ENCODE assay signal across 8 cellular contexts in the genomic region with DNA sequence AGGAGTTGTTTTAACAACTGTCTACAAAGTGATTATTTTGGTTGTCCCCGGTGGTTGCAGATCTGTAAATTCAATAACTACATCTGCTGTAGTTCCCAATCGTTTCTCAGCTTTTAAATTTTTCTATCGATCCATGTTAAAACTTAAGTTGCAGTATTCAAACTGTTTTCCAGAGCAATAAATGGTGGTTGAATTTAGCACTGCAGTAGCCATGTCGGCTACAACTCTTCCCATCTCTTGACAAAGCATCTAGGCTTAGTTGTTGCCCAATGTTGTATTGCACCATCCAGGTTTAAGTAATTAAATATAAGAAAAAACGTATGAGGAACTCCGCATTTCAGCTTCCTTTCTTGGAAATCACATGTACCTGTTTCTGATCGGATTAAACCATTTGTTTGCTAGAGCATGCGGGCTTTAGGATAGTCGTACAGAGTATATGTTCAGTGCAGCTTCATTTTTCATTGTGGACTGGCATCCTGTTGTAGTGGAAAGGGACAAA. TPM values are rescaled to one million over a fixed set of nuclear protein-coding genes. Genes with fewer than 3 reads are reported as not detected.
DNase-seq lines count a peak whose midpoint lies in the region; ATAC-seq and TF ChIP-seq lines count a peak whose summit lies in the region.

No MANE protein-coding gene starts in this region.

- no TSS peak for BruUV-seq in A673 (replicated peaks; lab: Mats Ljungman, UMichigan)

- H3K27ac ChIP-seq in A673 (ENCODE audit: low read depth, low read length, poor library complexity, severe bottlenecking) (peak overlapping the region; percentile 78), HEK293 (ENCODE audit: extremely low read depth, low read depth, low read length) (peak overlapping the region; percentile 91), WERI-Rb-1 (no peak overlapping the region), right cardiac atrium (ENCODE audit: low read length) (no peak overlapping the region)

- H3K27ac Mint-ChIP-seq in stimulated activated memory B cell treated with anti-CD40 and anti-IgM and Interleukin-4, amounts not matched to agents 10 μg/mL and 1 μg/mL and 100 μg/mL, for 72 hours, result peak overlapping the region; percentile 81

- H3K4me3 Mint-ChIP-seq in stimulated activated memory B cell treated with anti-CD40 and anti-IgM and Interleukin-4, amounts not matched to agents 10 μg/mL and 1 μg/mL and 100 μg/mL, for 72 hours, result peak overlapping the region; percentile 88

- DNase-seq in A673 (ENCODE audit: low spot score) (peak; percentile 37), WERI-Rb-1 (no peak), right cardiac atrium (no peak), NCI-H446 treated with DMSO at 0.1 percent for 48 hours (lab: John Stamatoyannopoulos, UW) (no peak), NCI-H2171 (lab: John Stamatoyannopoulos, UW) (no peak), GM10248 (ENCODE audit: extremely low spot score) (no peak)

- peaks cover 36% of the 10 kb centered on the region for H3K4me1 Mint-ChIP-seq in stimulated activated memory B cell treated with anti-CD40 and anti-IgM and Interleukin-4, amounts not matched to agents 10 μg/mL and 1 μg/mL and 100 μg/mL, for 72 hours

- no peak for ATAC-seq in right cardiac atrium
- ATAC-seq in stimulated activated memory B cell treated with anti-CD40 and anti-IgM and Interleukin-4, amounts not matched to agents 10 μg/mL and 1 μg/mL and 100 μg/mL, for 72 hours, result no peak

- H3K27me3 ChIP-seq in A673 (replicated peaks; ENCODE audit: insufficient read depth, low read depth, low read length, poor library complexity) (no peaks in the 10 kb centered on the region), WERI-Rb-1 (ENCODE audit: insufficient read depth, low read depth, severe bottlenecking) (no peaks in the 10 kb centered on the region), right cardiac atrium (ENCODE audit: control insufficient read depth, insufficient read depth) (no peaks in the 10 kb centered on the region)

- no peak for TF ChIP-seq CTCF in A673 (conservative IDR thresholded peaks at IDR 0.05; ENCODE audit: low read depth, low read length)
- no peak for TF ChIP-seq CTCF in HEK293 (tag by site-specific recombination; IDR thresholded peaks at IDR 0.05)
- no peak for TF ChIP-seq CTCF in WERI-Rb-1 (IDR thresholded peaks at IDR 0.05; ENCODE audit: low read depth, low read length)
- TF ChIP-seq CTCF in GM10248 (IDR thresholded peaks at IDR 0.05; ENCODE audit: control extremely low read depth, extremely low read depth, low read depth, missing control alignments), result no peak

- H3K27me3 Mint-ChIP-seq in stimulated activated memory B cell treated with anti-CD40 and anti-IgM and Interleukin-4, amounts not matched to agents 10 μg/mL and 1 μg/mL and 100 μg/mL, for 72 hours, result no peaks in the 10 kb centered on the region

- intact Hi-C loops in A673 (cut with micrococcal nuclease; ENCODE audit: unreplicated experiment) (no loop called here), right cardiac atrium (cut with DNase I) (no loop called here)

- CTCF ChIA-PET in A673 (lab: Charles Lee) (no interaction called here), HEK293 (lab: Yijun Ruan, JAX) (interaction anchor here (0.5 to 1.3 kb wide), 9 partner anchors 9 to 486 kb away, joined by 3 to 4 read pairs (median 3); no protein-coding TSS in a partner anchor), GM10248 (lab: Yijun Ruan, JAX) (interaction anchor here (1.0 to 3.2 kb wide), 7 partner anchors 10 to 28 kb away, joined by 4 to 22 read pairs (median 4); a partner anchor contains a TSS)

- POLR2A ChIA-PET in A673 (lab: Charles Lee; ENCODE audit: low non-redundant PET) (no interaction called here), HEK293 (lab: Yijun Ruan, JAX) (interaction anchor here (0.6 to 1.6 kb wide), 5 partner anchors 10 to 650 kb away, joined by 3 to 5 read pairs (median 3); a partner anchor contains a TSS), GM10248 (lab: Yijun Ruan, JAX) (no interaction called here)

- peaks cover 6% of the 10 kb centered on the region for H3K36me3 ChIP-seq in A673 (ENCODE audit: insufficient read depth, low read length, poor library complexity, severe bottlenecking)
- peaks cover 6 to 24% of the 10 kb centered on the region in 2 experiments; a peak in 2 of 3 replicates for H3K36me3 ChIP-seq in HEK293 (ENCODE audit: control insufficient read depth in 2 of 2, insufficient read depth in 1 of 2, low read length in 2 of 2)
- no peaks in the 10 kb centered on the region for H3K36me3 ChIP-seq in WERI-Rb-1

- H3K9me3 ChIP-seq in A673 (ENCODE audit: low read depth, low read length, poor library complexity, severe bottlenecking) (no peaks in the 10 kb centered on the region), HEK293 (ENCODE audit: control insufficient read depth, insufficient read depth, low read depth, low read length) (no peaks in the 10 kb centered on the region), WERI-Rb-1 (ENCODE audit: severe bottlenecking) (no peaks in the 10 kb centered on the region), right cardiac atrium (ENCODE audit: control insufficient read depth, low read length) (no peaks in the 10 kb centered on the region)

- no peaks in the 10 kb centered on the region for H3K9me3 Mint-ChIP-seq in stimulated activated memory B cell treated with anti-CD40 and anti-IgM and Interleukin-4, amounts not matched to agents 10 μg/mL and 1 μg/mL and 100 μg/mL, for 72 hours

- H3K4me3 ChIP-seq in A673 (ENCODE audit: low read depth, low read length, poor library complexity, severe bottlenecking) (peak overlapping the region; percentile 90), HEK293 (ENCODE audit: low read depth, low read length) (peak overlapping the region; percentile 98), WERI-Rb-1 (ENCODE audit: low read depth, low read length) (peak overlapping the region; percentile 67), right cardiac atrium (ENCODE audit: low read length) (peak overlapping the region; percentile 78)

- H3K4me1 ChIP-seq in A673 (ENCODE audit: insufficient read depth, low read length, poor library complexity, severe bottlenecking), result peaks cover 5% of the 10 kb centered on the region
- peaks cover 13% of the 10 kb centered on the region; the same call in 1 of the 2 replicates for H3K4me1 ChIP-seq in HEK293 (ENCODE audit: control insufficient read depth, insufficient read depth, low read length)
- peaks cover 9% of the 10 kb centered on the region for H3K4me1 ChIP-seq in right cardiac atrium (ENCODE audit: control insufficient read depth, insufficient read depth, low read length)

- 25% methylated on average over 9 of the region's 9 CpGs for WGBS in right cardiac atrium

- peaks cover 15% of the 10 kb centered on the region for H3K36me3 Mint-ChIP-seq in stimulated activated memory B cell treated with anti-CD40 and anti-IgM and Interleukin-4, amounts not matched to agents 10 μg/mL and 1 μg/mL and 100 μg/mL, for 72 hours

TF ChIP-seq in HEK293, 187 proteins besides CTCF, POLR2A, EP300 and RAD21 (continues in another document):
- TF ChIP-seq ZNF555 (tag by site-specific recombination; conservative IDR thresholded peaks at IDR 0.05) (no peak), ZNF561 (tag by site-specific recombination; IDR thresholded peaks at IDR 0.05; ENCODE audit: borderline replicate concordance) (no peak), ZNF473 (tag by site-specific recombination; IDR thresholded peaks at IDR 0.05) (no peak), RBAK (tag by site-specific recombination; IDR thresholded peaks at IDR 0.05) (no peak), KLF10 (tag by site-specific recombination; IDR thresholded peaks at IDR 0.05) (no peak), EGR2 (tag by site-specific recombination; IDR thresholded peaks at IDR 0.05; ENCODE audit: low read depth) (no peak), ZNF248 (tag by site-specific recombination; IDR thresholded peaks at IDR 0.05) (no peak), ZNF600 (tag by site-specific recombination; IDR thresholded peaks at IDR 0.05) (no peak), GLIS1 (tag by site-specific recombination; IDR thresholded peaks at IDR 0.05) (no peak), ZNF121 (tag by site-specific recombination; IDR thresholded peaks at IDR 0.05) (no peak), ZNF132 (tag by site-specific recombination; IDR thresholded peaks at IDR 0.05; ENCODE audit: borderline replicate concordance) (0 out of 2 replicates have a peak, but pooled peaks have one; percentile 31), SETDB1 (IDR thresholded peaks at IDR 0.05; ENCODE audit: insufficient read length, low read length) (no peak), SCRT2 (tag by site-specific recombination; IDR thresholded peaks at IDR 0.05) (no peak), ZNF2 (tag by site-specific recombination; IDR thresholded peaks at IDR 0.05) (peak; percentile 67; the same call in 1 of the 2 replicates)
- TF ChIP-seq, protein P1, sequence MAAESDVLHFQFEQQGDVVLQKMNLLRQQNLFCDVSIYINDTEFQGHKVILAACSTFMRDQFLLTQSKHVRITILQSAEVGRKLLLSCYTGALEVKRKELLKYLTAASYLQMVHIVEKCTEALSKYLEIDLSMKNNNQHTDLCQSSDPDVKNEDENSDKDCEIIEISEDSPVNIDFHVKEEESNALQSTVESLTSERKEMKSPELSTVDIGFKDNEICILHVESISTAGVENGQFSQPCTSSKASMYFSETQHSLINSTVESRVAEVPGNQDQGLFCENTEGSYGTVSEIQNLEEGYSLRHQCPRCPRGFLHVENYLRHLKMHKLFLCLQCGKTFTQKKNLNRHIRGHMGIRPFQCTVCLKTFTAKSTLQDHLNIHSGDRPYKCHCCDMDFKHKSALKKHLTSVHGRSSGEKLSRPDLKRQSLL (tag by site-specific recombination; IDR thresholded peaks at IDR 0.05), result no peak
- TF ChIP-seq, protein P2, sequence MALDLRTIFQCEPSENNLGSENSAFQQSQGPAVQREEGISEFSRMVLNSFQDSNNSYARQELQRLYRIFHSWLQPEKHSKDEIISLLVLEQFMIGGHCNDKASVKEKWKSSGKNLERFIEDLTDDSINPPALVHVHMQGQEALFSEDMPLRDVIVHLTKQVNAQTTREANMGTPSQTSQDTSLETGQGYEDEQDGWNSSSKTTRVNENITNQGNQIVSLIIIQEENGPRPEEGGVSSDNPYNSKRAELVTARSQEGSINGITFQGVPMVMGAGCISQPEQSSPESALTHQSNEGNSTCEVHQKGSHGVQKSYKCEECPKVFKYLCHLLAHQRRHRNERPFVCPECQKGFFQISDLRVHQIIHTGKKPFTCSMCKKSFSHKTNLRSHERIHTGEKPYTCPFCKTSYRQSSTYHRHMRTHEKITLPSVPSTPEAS (tag by site-specific recombination; IDR thresholded peaks at IDR 0.05), result no peak

RNA-seq across cellular contexts. Expression of a gene that starts 1.0 kb away (rescaled TPM):
- 76.7 and 79.9 TPM in 2 replicates for total RNA-seq in A673 (2021)
- 10 to 100 TPM; 26.8 to 35.3 (median 32.2) TPM for total RNA-seq in right cardiac atrium
- 45.6 TPM for polyA plus RNA-seq in right cardiac atrium

RNA-seq across cellular contexts. Expression of a gene that starts 27.7 kb away (rescaled TPM):
- total RNA-seq in A673 (2021), result 52.5 and 54.8 TPM in 2 replicates
- 10 to 100 TPM in 3 of 4 donors, 1 to 10 TPM in 1; 9.8 to 14.4 (median 11.9) TPM for total RNA-seq in right cardiac atrium
- 10.8 TPM for polyA plus RNA-seq in right cardiac atrium

Comparison
In these comparisons a context has a peak if more than half of its experiments do, and no peak if none do; other contexts are left out.
1. H3K27ac ChIP-seq: peak in A673 (single experiment) and HEK293 (single experiment); none in WERI-Rb-1 (single experiment) and right cardiac atrium (single experiment).
2. Peak in every context shown above with its lines, with median percentiles within 50 percentile points of each other: H3K4me3 ChIP-seq.